19 cellular contexts compared by ENCODE assay signal in the genomic region with DNA sequence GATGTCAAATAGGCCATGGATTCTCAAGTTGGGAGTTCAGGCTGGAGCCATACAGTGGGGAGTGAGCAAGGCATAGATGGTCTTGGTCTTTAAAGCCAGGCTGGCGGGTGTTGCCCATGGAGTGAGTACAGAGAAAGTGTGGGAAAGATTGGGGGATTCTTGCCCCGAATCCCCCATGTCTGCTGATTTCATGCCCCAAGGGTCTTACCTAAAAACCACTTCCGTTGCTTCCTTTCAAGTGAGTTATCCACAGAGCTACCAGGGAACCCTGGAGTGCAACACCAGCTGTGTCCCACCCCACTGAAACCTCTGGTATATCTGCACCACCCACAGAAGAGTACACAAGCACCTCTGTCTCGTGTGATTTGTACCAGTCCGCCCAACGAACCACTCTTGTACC. TPM values are rescaled to one million over a fixed set of nuclear protein-coding genes. Genes with fewer than 3 reads are reported as not detected.
"Had no signal": no experiment of that assay in that cellular context is flagged by ENCODE, and none has a peak within 500 bp of the region (broad histone marks: within the 10 kb centered on the region; RNA-seq: fewer than 3 reads in every experiment).

No MANE protein-coding gene starts in this region.

- H3K36me3 ChIP-seq: breast epithelium, gastroesophageal sphincter, tibial artery had no signal

- H3K9me3 ChIP-seq: breast epithelium, gastroesophageal sphincter, tibial artery had no signal

- DNase-seq: activated B cell treated with CpG ODN at 0.5 μM for 24 hours; activated CD4-positive, alpha-beta T cell treated with anti-CD3 and anti-CD28 coated beads for 36 hours; activated CD4-positive, alpha-beta T cell treated with anti-CD3 and anti-CD28 coated beads, Interleukin-2, amount 50 U/mL, for 4 hours; activated CD8-positive, alpha-beta memory T cell treated with anti-CD3 and anti-CD28 coated beads for 24 hours; activated CD8-positive, alpha-beta memory T cell treated with anti-CD3 and anti-CD28 coated beads, Interleukin-2, amount 50 U/mL, for 4 hours; activated naive CD4-positive, alpha-beta T cell; activated naive CD8-positive, alpha-beta T cell treated with anti-CD3 and anti-CD28 coated beads for 36 hours; activated T-cell treated with anti-CD3 and anti-CD28 coated beads, Interleukin-2, amount 50 U/mL, for 4 hours; naive thymus-derived CD8-positive, alpha-beta T cell; stimulated activated CD4-positive, alpha-beta T cell treated with anti-CD3 and anti-CD28 coated beads, Interleukin-2, amount 100 ng/mL, for 24 hours; stimulated activated naive CD8-positive, alpha-beta T cell treated with anti-CD3 and anti-CD28 coated beads, Interleukin-15, amount 100 ng/mL, for 72 hours; T-helper 9 cell; tibial artery had no signal

- H3K27me3 ChIP-seq: breast epithelium, gastroesophageal sphincter, tibial artery had no signal

- ATAC-seq: activated CD4-positive, alpha-beta T cell treated with anti-CD3 and anti-CD28 coated beads for 36 hours; activated T-cell treated with anti-CD3 and anti-CD28 coated beads, Interleukin-2, amount 50 U/mL, for 4 hours; gastroesophageal sphincter; naive thymus-derived CD8-positive, alpha-beta T cell; stimulated activated effector memory CD8-positive, alpha-beta T cell treated with anti-CD3 and anti-CD28 coated beads, Interleukin-12 subunit alpha, Interleukin-12 subunit beta, amount 100 ng/mL, for 72 hours; stimulated activated naive CD8-positive, alpha-beta T cell treated with anti-CD3 and anti-CD28 coated beads, Interleukin-15, amount 100 ng/mL, for 72 hours had no signal

- H3K27ac ChIP-seq: breast epithelium, coronary artery, tibial artery had no signal

- H3K4me3 ChIP-seq: breast epithelium, coronary artery, gastroesophageal sphincter, tibial artery had no signal

- H3K4me1 ChIP-seq: breast epithelium had no signal

RNA-seq across cellular contexts. Expression of gene FHOD3, which starts 31.4 kb away (rescaled TPM):
- total RNA-seq: activated B cell treated with CpG ODN at 0.5 μM for 24 hours; activated CD4-positive, alpha-beta T cell treated with anti-CD3 and anti-CD28 coated beads for 36 hours; activated naive CD8-positive, alpha-beta T cell treated with anti-CD3 and anti-CD28 coated beads for 36 hours; activated T-helper 2 cell treated with anti-CD3 and anti-CD28 coated beads, Interferon-gamma antibody, Interleukin-2, Interleukin-4, amounts not matched to agents 10 μg/mL and 5 μg/mL and 100 μg/mL, durations not matched to agents 14 hours and 24 hours and 36 hours; naive thymus-derived CD8-positive, alpha-beta T cell; T-helper 1 cell treated with Interleukin-12 subunit alpha and Interleukin-12 subunit beta and Interleukin-4 antibody, amounts not matched to agents 30 ng/mL and 1 ng/mL, for 36 hours had no signal
- polyA plus RNA-seq: naive thymus-derived CD8-positive, alpha-beta T cell had no signal
